In the genomic region with DNA sequence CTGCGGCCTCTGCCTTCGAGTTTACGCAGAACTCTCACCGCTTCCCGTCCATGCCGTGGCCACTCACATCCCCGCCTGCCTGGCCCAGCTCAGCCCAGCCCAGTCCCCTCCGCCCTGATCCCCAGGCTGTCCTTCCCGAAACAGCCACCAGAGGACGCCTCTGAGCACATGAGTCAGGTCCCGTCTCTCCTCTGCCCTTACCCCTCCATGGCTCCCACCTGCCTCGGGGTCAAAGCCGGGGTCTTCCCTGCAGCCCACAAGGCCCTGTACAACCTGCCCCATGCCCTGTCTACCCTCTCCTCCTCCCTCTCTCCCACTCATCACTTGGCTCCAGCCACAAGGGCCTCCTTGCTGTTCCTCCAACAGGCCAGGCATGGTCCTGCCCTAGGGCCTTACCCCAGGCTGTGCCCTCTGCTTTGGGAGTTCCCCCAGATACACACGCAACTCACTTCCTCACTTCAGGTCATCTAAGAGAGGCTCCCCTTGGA, we compare ENCODE assay signal across 7 cellular contexts. TPM values are rescaled to one million over a fixed set of nuclear protein-coding genes. Genes with fewer than 3 reads are reported as not detected.
DNase-seq lines count a peak whose midpoint lies in the region; ATAC-seq, FAIRE-seq and TF ChIP-seq lines count a peak whose summit lies in the region.

No MANE protein-coding gene starts in this region.

- no peaks in the 10 kb centered on the region for H3K36me3 ChIP-seq in Peyer's patch
- peaks cover 2% of the 10 kb centered on the region for H3K36me3 ChIP-seq in cardiac muscle cell
- H3K36me3 ChIP-seq in small intestine (ENCODE audit: control insufficient read depth in 2 of 2, insufficient read depth in 2 of 2, low read length in 2 of 2): no peaks in the 10 kb centered on the region

- H3K27me3 ChIP-seq in Peyer's patch (no peaks in the 10 kb centered on the region), cardiac muscle cell (no peaks in the 10 kb centered on the region), small intestine (ENCODE audit: control insufficient read depth in 2 of 2, insufficient read depth in 2 of 2, low read length in 2 of 2) (no peaks in the 10 kb centered on the region)

- no peaks in the 10 kb centered on the region for H3K4me1 ChIP-seq in Peyer's patch
- no peaks in the 10 kb centered on the region for H3K4me1 ChIP-seq in cardiac muscle cell (ENCODE audit: low read depth)
- no peaks in the 10 kb centered on the region for H3K4me1 ChIP-seq in small intestine (ENCODE audit: control insufficient read depth in 2 of 2, insufficient read depth in 1 of 2, low read depth in 1 of 2, low read length in 1 of 2)

- H3K9me3 ChIP-seq in Peyer's patch: no peaks in the 10 kb centered on the region
- H3K9me3 ChIP-seq in cardiac muscle cell (ENCODE audit: low read depth): no peaks in the 10 kb centered on the region
- no peaks in the 10 kb centered on the region for H3K9me3 ChIP-seq in small intestine (ENCODE audit: control insufficient read depth, low read depth)

- no peak overlapping the region for H3K4me3 ChIP-seq in Peyer's patch
- H3K4me3 ChIP-seq in cardiac muscle cell: no peak overlapping the region
- no peak overlapping the region for H3K4me3 ChIP-seq in small intestine (ENCODE audit: low read depth in 1 of 2, low read length in 2 of 2)

- H3K27ac ChIP-seq in Peyer's patch (peak overlapping the region in 1 of 4 donors; percentile 57), cardiac muscle cell (no peak overlapping the region), small intestine (ENCODE audit: low read depth in 1 of 2, low read length in 1 of 2) (no peak overlapping the region)

- TF ChIP-seq POLR2A in GM12892 (IDR thresholded peaks at IDR 0.05; ENCODE audit: low read depth, low read length): no peak
- TF ChIP-seq POLR2A in Peyer's patch (IDR thresholded peaks at IDR 0.05): no peak

- 41 to 47% (median 43%) methylated on average over 14 of the region's 14 CpGs for WGBS in small intestine, 3 donors

- FAIRE-seq in GM12892 (lab: Jason Lieb, UNC): peak; percentile 57
- FAIRE-seq in small intestine (lab: Jason Lieb, UNC): no peak

- ATAC-seq in HG03108 (IDR thresholded peaks at IDR 0.05; ENCODE audit: unreplicated experiment) (no peak), HG03342 (IDR thresholded peaks at IDR 0.05; ENCODE audit: unreplicated experiment) (no peak)

- TF ChIP-seq CTCF in Peyer's patch (IDR thresholded peaks at IDR 0.05): peak in 5 of 6 experiments; percentile 51 to 78 (median 68)
- peak; percentile 88 for TF ChIP-seq CTCF in cardiac muscle cell (IDR thresholded peaks at IDR 0.05; ENCODE audit: low read depth, low read length)

- no peak for DNase-seq in GM12892 (ENCODE audit: insufficient read length)
- peak; percentile 38 to 77 (median 72) for DNase-seq in Peyer's patch
- DNase-seq in activated T-helper 9 cell treated with anti-CD3 and anti-CD28 coated beads, Interleukin-2, amount 50 U/mL, for 16 hours (ENCODE audit: low read depth): peak; percentile 35
- peak; percentile 50 to 72 for DNase-seq in cardiac muscle cell (ENCODE audit: low read depth in 1 of 2, low spot score in 1 of 2)
- peak; percentile 32 for DNase-seq in small intestine

RNA-seq across cellular contexts. Expression of a gene that starts 8.1 kb away (rescaled TPM):
- not detected for polyA plus RNA-seq in GM12892 (2012; ENCODE audit: missing spikeins)
- total RNA-seq in Peyer's patch (1 to 10 TPM; 1.2 to 9.9 (median 3.2) TPM), cardiac muscle cell (74.8 and 130 TPM in 2 replicates)
- polyA plus RNA-seq in cardiac muscle cell (10.5 and 23.0 TPM in 2 replicates), small intestine (1 to 10 TPM in 2 of 3 donors, under 1 TPM in 1; 0.22 to 6.0 (median 1.1) TPM)

RNA-seq across cellular contexts. Expression of a gene that starts 27.8 kb away (rescaled TPM):
- polyA plus RNA-seq in GM12892 (2012; ENCODE audit: missing spikeins): 2.8 TPM
- 1 to 10 TPM; 1.7 to 3.5 (median 3.0) TPM for total RNA-seq in Peyer's patch
- 0.49 and 0.66 TPM in 2 replicates for total RNA-seq in cardiac muscle cell
- 0.54 and 0.68 TPM in 2 replicates for polyA plus RNA-seq in cardiac muscle cell
- 1 to 10 TPM in 1 of 3 donors, under 1 TPM in 2; 0.67 to 9.8 (median 0.81) TPM for polyA plus RNA-seq in small intestine

RNA-seq across cellular contexts. Expression of a gene that starts 32.6 kb away (rescaled TPM):
- polyA plus RNA-seq in GM12892 (2012; ENCODE audit: missing spikeins): 0.32 TPM
- total RNA-seq in Peyer's patch (1 to 10 TPM in 2 of 4 donors, not detected in 2; 2.1 to 3.2 TPM), cardiac muscle cell (4.5 and 10.1 TPM in 2 replicates)
- polyA plus RNA-seq in cardiac muscle cell (8.7 and 10.8 TPM in 2 replicates), small intestine (1 to 10 TPM in 2 of 3 donors, under 1 TPM in 1; 0.27 to 4.5 (median 2.5) TPM)

RNA-seq across cellular contexts. Expression of a gene that starts 49.3 kb away (rescaled TPM):
- 0.51 TPM for polyA plus RNA-seq in GM12892 (2012; ENCODE audit: missing spikeins)
- total RNA-seq in Peyer's patch: 1 to 10 TPM in 3 of 4 donors, under 1 TPM in 1; 0.83 to 5.1 (median 2.3) TPM
- 0.07 and 0.42 TPM in 2 replicates for total RNA-seq in cardiac muscle cell
- 0.54 and 0.81 TPM in 2 replicates for polyA plus RNA-seq in cardiac muscle cell
- 10 to 100 TPM in 1 of 3 donors, 1 to 10 TPM in 1, under 1 TPM in 1; 0.89 to 16.9 (median 1.4) TPM for polyA plus RNA-seq in small intestine
